In the genomic region with DNA sequence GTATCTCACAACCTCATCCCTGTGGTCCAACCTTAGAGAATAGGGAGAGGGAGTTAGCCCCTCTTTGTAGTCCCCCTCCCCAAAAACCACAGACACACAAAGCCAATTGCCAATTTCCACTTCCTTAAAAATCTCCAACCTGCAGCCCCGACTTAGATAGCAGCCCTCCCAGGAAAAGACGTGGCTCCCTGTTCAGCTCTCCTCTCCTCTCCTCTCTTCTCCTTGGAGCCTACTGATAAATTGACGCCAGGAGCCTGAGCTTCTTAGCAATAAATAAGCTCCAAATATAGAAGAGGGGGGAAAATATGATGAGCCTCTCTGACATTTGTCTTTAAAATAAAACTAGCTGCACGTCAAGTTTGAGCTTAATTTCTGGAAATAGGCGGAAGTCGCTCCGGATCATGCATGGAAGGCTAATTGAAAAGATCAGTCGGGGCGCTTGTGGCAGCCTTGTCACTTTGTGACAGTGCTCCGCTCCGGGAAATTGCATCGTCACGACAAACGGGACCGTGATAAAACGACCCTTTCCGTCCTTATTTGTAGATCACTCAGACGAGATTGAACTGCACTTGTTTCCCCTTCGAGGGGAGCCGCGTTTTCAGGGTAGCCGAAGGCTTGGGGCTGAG, we compare ENCODE assay signal across 2 cellular contexts.
TF ChIP-seq lines count a peak whose summit lies in the region.

No MANE protein-coding gene starts in this region.

TF ChIP-seq in GM23338, 12 proteins besides CTCF, POLR2A, EP300 and RAD21:
- TF ChIP-seq EZH2 (IDR thresholded peaks at IDR 0.05; ENCODE audit: low read depth, unreplicated experiment) (peak; percentile 99), REST (IDR thresholded peaks at IDR 0.05; ENCODE audit: unreplicated experiment) (no peak), EZH2phosphoT487 (IDR thresholded peaks at IDR 0.05; ENCODE audit: unreplicated experiment) (peak; percentile 39)

TF ChIP-seq in GM12878, 131 proteins besides CTCF, POLR2A, EP300 and RAD21:
- TF ChIP-seq NRF1 (conservative IDR thresholded peaks at IDR 0.05; ENCODE audit: low read depth, low read length) (no peak), ZNF207 (IDR thresholded peaks at IDR 0.05; ENCODE audit: borderline replicate concordance) (no peak), MLLT1 (IDR thresholded peaks at IDR 0.05) (no peak), POLR2AphosphoS5 (IDR thresholded peaks at IDR 0.05; ENCODE audit: low read length) (no peak), IKZF1 (conservative IDR thresholded peaks at IDR 0.05) (no peak), KDM1A (IDR thresholded peaks at IDR 0.05; ENCODE audit: borderline replicate concordance) (no peak), PML (IDR thresholded peaks at IDR 0.05; ENCODE audit: low read length) (no peak), MYC (IDR thresholded peaks at IDR 0.05; ENCODE audit: insufficient read depth, insufficient read length, insufficient replicate concordance, low read length, severe bottlenecking) (no peak), SMARCA5 (IDR thresholded peaks at IDR 0.05) (no peak), SREBF1 (IDR thresholded peaks at IDR 0.05; ENCODE audit: low read length) (no peak), CREM (IDR thresholded peaks at IDR 0.05; ENCODE audit: low read depth) (no peak), MYB (IDR thresholded peaks at IDR 0.05; ENCODE audit: borderline replicate concordance, low read depth, low read length) (no peak), CBFB (IDR thresholded peaks at IDR 0.05; ENCODE audit: low read depth) (no peak), KAT2A (conservative IDR thresholded peaks at IDR 0.05; ENCODE audit: control insufficient read depth, low read depth, low read length) (no peak), BCL11A (IDR thresholded peaks at IDR 0.05; ENCODE audit: low read depth, low read length) (no peak), ASH2L (IDR thresholded peaks at IDR 0.05; ENCODE audit: borderline replicate concordance, low read depth) (no peak)
- TF ChIP-seq, protein P1, sequence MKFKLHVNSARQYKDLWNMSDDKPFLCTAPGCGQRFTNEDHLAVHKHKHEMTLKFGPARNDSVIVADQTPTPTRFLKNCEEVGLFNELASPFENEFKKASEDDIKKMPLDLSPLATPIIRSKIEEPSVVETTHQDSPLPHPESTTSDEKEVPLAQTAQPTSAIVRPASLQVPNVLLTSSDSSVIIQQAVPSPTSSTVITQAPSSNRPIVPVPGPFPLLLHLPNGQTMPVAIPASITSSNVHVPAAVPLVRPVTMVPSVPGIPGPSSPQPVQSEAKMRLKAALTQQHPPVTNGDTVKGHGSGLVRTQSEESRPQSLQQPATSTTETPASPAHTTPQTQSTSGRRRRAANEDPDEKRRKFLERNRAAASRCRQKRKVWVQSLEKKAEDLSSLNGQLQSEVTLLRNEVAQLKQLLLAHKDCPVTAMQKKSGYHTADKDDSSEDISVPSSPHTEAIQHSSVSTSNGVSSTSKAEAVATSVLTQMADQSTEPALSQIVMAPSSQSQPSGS (IDR thresholded peaks at IDR 0.05; ENCODE audit: low read length): no peak
- TF ChIP-seq, protein P2, sequence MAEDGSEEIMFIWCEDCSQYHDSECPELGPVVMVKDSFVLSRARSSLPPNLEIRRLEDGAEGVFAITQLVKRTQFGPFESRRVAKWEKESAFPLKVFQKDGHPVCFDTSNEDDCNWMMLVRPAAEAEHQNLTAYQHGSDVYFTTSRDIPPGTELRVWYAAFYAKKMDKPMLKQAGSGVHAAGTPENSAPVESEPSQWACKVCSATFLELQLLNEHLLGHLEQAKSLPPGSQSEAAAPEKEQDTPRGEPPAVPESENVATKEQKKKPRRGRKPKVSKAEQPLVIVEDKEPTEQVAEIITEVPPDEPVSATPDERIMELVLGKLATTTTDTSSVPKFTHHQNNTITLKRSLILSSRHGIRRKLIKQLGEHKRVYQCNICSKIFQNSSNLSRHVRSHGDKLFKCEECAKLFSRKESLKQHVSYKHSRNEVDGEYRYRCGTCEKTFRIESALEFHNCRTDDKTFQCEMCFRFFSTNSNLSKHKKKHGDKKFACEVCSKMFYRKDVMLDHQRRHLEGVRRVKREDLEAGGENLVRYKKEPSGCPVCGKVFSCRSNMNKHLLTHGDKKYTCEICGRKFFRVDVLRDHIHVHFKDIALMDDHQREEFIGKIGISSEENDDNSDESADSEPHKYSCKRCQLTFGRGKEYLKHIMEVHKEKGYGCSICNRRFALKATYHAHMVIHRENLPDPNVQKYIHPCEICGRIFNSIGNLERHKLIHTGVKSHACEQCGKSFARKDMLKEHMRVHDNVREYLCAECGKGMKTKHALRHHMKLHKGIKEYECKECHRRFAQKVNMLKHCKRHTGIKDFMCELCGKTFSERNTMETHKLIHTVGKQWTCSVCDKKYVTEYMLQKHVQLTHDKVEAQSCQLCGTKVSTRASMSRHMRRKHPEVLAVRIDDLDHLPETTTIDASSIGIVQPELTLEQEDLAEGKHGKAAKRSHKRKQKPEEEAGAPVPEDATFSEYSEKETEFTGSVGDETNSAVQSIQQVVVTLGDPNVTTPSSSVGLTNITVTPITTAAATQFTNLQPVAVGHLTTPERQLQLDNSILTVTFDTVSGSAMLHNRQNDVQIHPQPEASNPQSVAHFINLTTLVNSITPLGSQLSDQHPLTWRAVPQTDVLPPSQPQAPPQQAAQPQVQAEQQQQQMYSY (CRISPR knock-in tag; IDR thresholded peaks at IDR 0.05): no peak
